Comparison of ENCODE assay signal across 15 cellular contexts in the genomic region with DNA sequence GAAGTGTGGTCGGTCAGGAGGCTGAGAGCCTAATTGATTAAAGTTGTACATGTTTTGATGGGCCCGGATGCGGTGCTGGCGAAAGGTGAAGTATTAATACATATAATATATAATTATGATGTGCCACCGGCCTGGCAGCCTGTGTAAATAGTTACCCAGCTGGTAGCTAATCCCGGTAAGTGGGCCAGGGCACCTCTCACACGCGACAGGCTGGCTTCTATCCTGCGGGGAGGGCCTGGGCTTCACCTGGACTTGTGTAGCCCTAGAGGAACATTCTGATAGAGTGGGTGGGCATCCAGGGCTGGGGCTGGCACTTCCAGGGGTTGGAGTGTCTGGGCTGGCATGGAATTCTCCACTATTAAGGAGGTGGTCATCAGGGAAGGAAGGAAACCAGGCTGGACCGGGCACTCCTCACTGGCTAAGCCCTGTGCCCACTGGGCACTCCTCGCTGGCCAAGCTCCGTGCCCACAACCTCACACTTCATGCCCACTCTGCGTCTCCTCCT. TPM values are rescaled to one million over a fixed set of nuclear protein-coding genes. Genes with fewer than 3 reads are reported as not detected.
"Had no signal": no experiment of that assay in that cellular context is flagged by ENCODE, and none has a peak within 500 bp of the region (broad histone marks: within the 10 kb centered on the region; RNA-seq: fewer than 3 reads in every experiment).

No MANE protein-coding gene starts in this region.

- H3K4me3 ChIP-seq: adrenal gland, ovary, testis, upper lobe of right lung had no signal

- ATAC-seq: left ventricle myocardium superior, upper lobe of right lung, WTC11 had no signal

- H3K27me3 ChIP-seq: adrenal gland, ovary, testis had no signal

- DNase-seq: activated CD4-positive, alpha-beta T cell treated with anti-CD3 and anti-CD28 coated beads, Interleukin-2, amount 10 ng/mL, durations not matched to agents 24 days and 14 days; activated CD8-positive, alpha-beta memory T cell treated with anti-CD3 and anti-CD28 coated beads for 24 hours; activated naive CD4-positive, alpha-beta T cell treated with anti-CD3 and anti-CD28 coated beads, Interleukin-2, amount 50 U/mL, for 16 hours; activated T-cell treated with anti-CD3 and anti-CD28 coated beads for 4 hours; adrenal gland; endodermal cell; erythroblast; left ventricle myocardium superior; ovary; stimulated activated CD4-positive, alpha-beta T cell treated with anti-CD3 and anti-CD28 coated beads, Interleukin-4, amount 100 ng/mL, for 1 hour; testis; upper lobe of right lung had no signal

- H3K36me3 ChIP-seq: adrenal gland, ovary, upper lobe of right lung had no signal

- H3K4me1 ChIP-seq: adrenal gland, testis, upper lobe of right lung had no signal

- H3K27ac ChIP-seq: adrenal gland, ovary, testis, upper lobe of right lung had no signal

- H3K9me3 ChIP-seq: adrenal gland, ovary, testis, upper lobe of right lung had no signal

RNA-seq across cellular contexts. Expression of a gene that starts 48.3 kb away (rescaled TPM):
- total RNA-seq: activated CD4-positive, alpha-beta T cell treated with anti-CD3 and anti-CD28 coated beads, Interleukin-2, amount 10 ng/mL, durations not matched to agents 24 days and 14 days; dermis microvascular lymphatic vessel endothelial cell; kidney epithelial cell had no signal
